In the genomic region with DNA sequence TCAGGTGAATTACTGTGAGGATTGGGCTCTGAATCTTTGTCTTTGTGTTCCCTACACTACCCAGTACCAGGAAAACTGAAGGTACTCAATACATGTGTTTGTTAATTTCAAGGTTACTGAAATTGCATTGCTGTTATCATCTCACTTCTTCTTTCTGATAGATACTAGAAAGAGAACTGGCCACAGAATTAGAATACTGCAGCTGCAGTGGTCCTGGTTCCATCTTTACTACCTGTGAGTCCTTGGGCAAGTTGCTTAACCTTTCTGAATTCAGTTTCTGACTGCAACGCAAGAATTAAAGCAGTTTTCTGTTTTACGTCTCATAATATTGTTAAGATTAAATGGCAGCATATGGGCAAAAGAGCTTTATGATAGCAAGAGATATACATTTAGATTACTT, we compare ENCODE assay signal across 13 cellular contexts.
DNase-seq lines count a peak whose midpoint lies in the region; ATAC-seq, FAIRE-seq and TF ChIP-seq lines count a peak whose summit lies in the region.
"Had no signal": no experiment of that assay in that cellular context is flagged by ENCODE, and none has a peak within 500 bp of the region (broad histone marks: within the 10 kb centered on the region; RNA-seq: fewer than 3 reads in every experiment).

No MANE protein-coding gene starts in this region.

- H3K27ac Mint-ChIP-seq in CD4-positive, alpha-beta memory T cell: no peak overlapping the region

- CTCF ChIA-PET in CD4-positive, alpha-beta memory T cell (lab: Charles Lee; ENCODE audit: partially characterized antibody): no interaction called here

- ATAC-seq in GM19395 (IDR thresholded peaks at IDR 0.05; ENCODE audit: unreplicated experiment): peak; percentile 88
- ATAC-seq in HG02678 (IDR thresholded peaks at IDR 0.05; ENCODE audit: unreplicated experiment): peak; percentile 89
- peak; percentile 91 for ATAC-seq in HG03354 (IDR thresholded peaks at IDR 0.05; ENCODE audit: poor library complexity, severe bottlenecking, unreplicated experiment)

- DNase-seq in GM12892 (ENCODE audit: insufficient read length): no peak
- DNase-seq in stimulated activated CD4-positive, alpha-beta T cell treated with anti-CD3 and anti-CD28 coated beads, Interleukin-4, amount 100 ng/mL, for 4 hours: no peak
- DNase-seq in NCI-H82 treated with DMSO at 0.1 percent for 48 hours (lab: John Stamatoyannopoulos, UW; ENCODE audit: unreplicated experiment): no peak
- DNase-seq in WERI-Rb-1: no peak
- DNase-seq in CD4-positive, alpha-beta memory T cell: no peak
- DNase-seq: head of caudate nucleus; NCI-H446 treated with DMSO at 0.1 percent for 48 hours; stimulated activated CD4-positive, alpha-beta T cell treated with anti-CD3 and anti-CD28 coated beads, Interleukin-4, amount 100 ng/mL, for 24 hours had no signal

- H3K27ac ChIP-seq in WERI-Rb-1: no peak overlapping the region
- H3K27ac ChIP-seq in CD4-positive, alpha-beta memory T cell (ENCODE audit: low read depth, low read length): no peak overlapping the region
- H3K27ac ChIP-seq: ascending aorta, parathyroid adenoma had no signal

- H3K27me3 ChIP-seq in WERI-Rb-1 (ENCODE audit: insufficient read depth, low read depth, severe bottlenecking): no peaks in the 10 kb centered on the region
- no peaks in the 10 kb centered on the region for H3K27me3 ChIP-seq in CD4-positive, alpha-beta memory T cell (ENCODE audit: insufficient read depth, low read length)
- H3K27me3 ChIP-seq: ascending aorta had no signal

- no peak overlapping the region for H3K4me3 Mint-ChIP-seq in CD4-positive, alpha-beta memory T cell

- TF ChIP-seq CTCF in WERI-Rb-1 (IDR thresholded peaks at IDR 0.05; ENCODE audit: low read depth, low read length): no peak

- FAIRE-seq in GM12892 (lab: Jason Lieb, UNC): peak; percentile 82

- H3K27me3 Mint-ChIP-seq in CD4-positive, alpha-beta memory T cell: no peaks in the 10 kb centered on the region

- intact Hi-C loops in CD4-positive, alpha-beta memory T cell (cut with micrococcal nuclease): no loop called here

- H3K4me1 ChIP-seq in CD4-positive, alpha-beta memory T cell (ENCODE audit: insufficient read depth, low read length): no peaks in the 10 kb centered on the region
- H3K4me1 ChIP-seq: ascending aorta, parathyroid adenoma had no signal

- POLR2A ChIA-PET in CD4-positive, alpha-beta memory T cell (lab: Charles Lee; ENCODE audit: partially characterized antibody): no interaction called here

- H3K9me3 Mint-ChIP-seq in CD4-positive, alpha-beta memory T cell: peaks cover 0 to 2% (median 0%) of the 10 kb centered on the region in 8 donors

- H3K9me3 ChIP-seq in WERI-Rb-1 (ENCODE audit: severe bottlenecking): no peaks in the 10 kb centered on the region
- H3K9me3 ChIP-seq in CD4-positive, alpha-beta memory T cell (ENCODE audit: control insufficient read depth in 1 of 2, low read length in 2 of 2): no peaks in the 10 kb centered on the region
- H3K9me3 ChIP-seq: ascending aorta had no signal

- TF ChIP-seq POLR2A in GM12892 (IDR thresholded peaks at IDR 0.05; ENCODE audit: low read depth, low read length): no peak

- H3K36me3 Mint-ChIP-seq in CD4-positive, alpha-beta memory T cell: no peaks in the 10 kb centered on the region

- H3K36me3 ChIP-seq in WERI-Rb-1: no peaks in the 10 kb centered on the region
- no peaks in the 10 kb centered on the region for H3K36me3 ChIP-seq in CD4-positive, alpha-beta memory T cell (ENCODE audit: insufficient read depth, low read length)
- H3K36me3 ChIP-seq: ascending aorta had no signal

- no peak overlapping the region for H3K4me3 ChIP-seq in WERI-Rb-1 (ENCODE audit: low read depth, low read length)
- no peak overlapping the region for H3K4me3 ChIP-seq in CD4-positive, alpha-beta memory T cell (ENCODE audit: low read length in 2 of 2)
- H3K4me3 ChIP-seq: ascending aorta had no signal

- no peaks in the 10 kb centered on the region for H3K4me1 Mint-ChIP-seq in CD4-positive, alpha-beta memory T cell
